In the genomic region with DNA sequence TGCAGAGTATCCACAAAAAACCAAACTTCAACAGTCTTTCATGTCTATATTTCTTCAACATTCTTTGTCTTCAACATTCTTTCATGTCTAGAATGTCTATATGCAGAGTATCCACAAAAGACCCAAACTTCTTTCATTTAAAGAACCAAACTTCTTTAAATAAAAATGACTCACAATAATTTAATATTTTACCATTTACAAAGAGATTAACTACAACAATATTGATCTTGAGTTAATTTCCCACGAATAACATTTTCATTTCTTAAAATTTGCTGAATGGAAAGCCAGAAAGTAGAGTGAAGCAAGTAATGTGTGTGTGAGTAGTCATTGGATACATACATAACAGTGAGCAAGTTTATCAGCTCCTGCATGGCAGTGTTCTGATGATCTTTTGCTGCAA, we compare ENCODE assay signal across 28 cellular contexts. TPM values are rescaled to one million over a fixed set of nuclear protein-coding genes. Genes with fewer than 3 reads are reported as not detected.
"Had no signal": no experiment of that assay in that cellular context is flagged by ENCODE, and none has a peak within 500 bp of the region (broad histone marks: within the 10 kb centered on the region; RNA-seq: fewer than 3 reads in every experiment).

A gene (plus strand): TSS at position 301 of the 400 bp plus-strand sequence.

- H3K4me2 ChIP-seq: hepatocyte had no signal

- H3K9me3 Mint-ChIP-seq: nephron; stimulated activated naive B cell treated with anti-CD40 and anti-IgM and Interleukin-4, amounts not matched to agents 10 μg/mL and 1 μg/mL and 100 μg/mL, for 72 hours had no signal

- H3K4me3 Mint-ChIP-seq: naive B cell; nephron; stimulated activated naive B cell treated with anti-CD40 and anti-IgM and Interleukin-4, amounts not matched to agents 10 μg/mL and 1 μg/mL and 100 μg/mL, for 72 hours had no signal

- H3K4me1 ChIP-seq: psoas muscle, spleen, suprapubic skin, thyroid gland, upper lobe of left lung, uterus had no signal

- H3K27ac Mint-ChIP-seq: naive B cell; stimulated activated naive B cell treated with anti-CD40 and anti-IgM and Interleukin-4, amounts not matched to agents 10 μg/mL and 1 μg/mL and 100 μg/mL, for 72 hours had no signal

- H3K36me3 ChIP-seq: esophagus muscularis mucosa, neutrophil, spleen, suprapubic skin, thyroid gland, upper lobe of left lung, uterus had no signal

- H3K27ac ChIP-seq: coronary artery, esophagus muscularis mucosa, hepatocyte, neutrophil, psoas muscle, spleen, suprapubic skin, thyroid gland, upper lobe of left lung, uterus had no signal

- H3K27me3 ChIP-seq: esophagus muscularis mucosa, hepatocyte, neutrophil, spleen, suprapubic skin, thyroid gland, upper lobe of left lung, uterus had no signal

- H3K9me3 ChIP-seq: esophagus muscularis mucosa, neutrophil, psoas muscle, suprapubic skin, thyroid gland, upper lobe of left lung, uterus had no signal

- H3K4me3 ChIP-seq: coronary artery, esophagus muscularis mucosa, hepatocyte, psoas muscle, spleen, suprapubic skin, thyroid gland, upper lobe of left lung, uterus had no signal

- H3K79me2 ChIP-seq: hepatocyte had no signal

- H3K36me3 Mint-ChIP-seq: naive B cell; stimulated activated naive B cell treated with anti-CD40 and anti-IgM and Interleukin-4, amounts not matched to agents 10 μg/mL and 1 μg/mL and 100 μg/mL, for 72 hours had no signal

- H2AFZ ChIP-seq: hepatocyte had no signal

- DNase-seq: central memory CD4-positive, alpha-beta T cell; effector CD8-positive, alpha-beta T cell; head of caudate nucleus; kidney glomerular epithelial cell; midbrain; naive B cell; psoas muscle; spleen; stimulated activated CD4-positive, alpha-beta T cell treated with anti-CD3 and anti-CD28 coated beads, Interleukin-15, amount 100 ng/mL, for 24 hours; stimulated activated CD4-positive, alpha-beta T cell treated with anti-CD3 and anti-CD28 coated beads, Interleukin-1b, Interleukin-23, amount 100 ng/mL, for 48 hours; stimulated activated CD4-positive, alpha-beta T cell treated with anti-CD3 and anti-CD28 coated beads, Interleukin-4, amount 100 ng/mL, for 24 hours; stimulated activated naive B cell treated with anti-CD40 and anti-IgM and Interleukin-4, amounts not matched to agents 10 μg/mL and 1 μg/mL and 100 μg/mL, for 72 hours; upper lobe of left lung; uterus had no signal

- H3K27me3 Mint-ChIP-seq: naive B cell; stimulated activated naive B cell treated with anti-CD40 and anti-IgM and Interleukin-4, amounts not matched to agents 10 μg/mL and 1 μg/mL and 100 μg/mL, for 72 hours had no signal

- ATAC-seq: psoas muscle; stimulated activated naive B cell treated with anti-CD40 and anti-IgM and Interleukin-4, amounts not matched to agents 10 μg/mL and 1 μg/mL and 100 μg/mL, for 72 hours had no signal

- H3K4me1 Mint-ChIP-seq: naive B cell; stimulated activated naive B cell treated with anti-CD40 and anti-IgM and Interleukin-4, amounts not matched to agents 10 μg/mL and 1 μg/mL and 100 μg/mL, for 72 hours had no signal

RNA-seq across cellular contexts. Expression of the gene that starts here (rescaled TPM):
- total RNA-seq: chondrocyte, dermis microvascular lymphatic vessel endothelial cell, esophagus muscularis mucosa, fibroblast of villous mesenchyme, hepatocyte, liver, osteoblast, psoas muscle, sciatic nerve, skeletal muscle tissue, spleen, suprapubic skin, thyroid gland, upper lobe of left lung, uterus had no signal
- polyA plus RNA-seq: hepatocyte, liver, psoas muscle, spleen had no signal
